22 cellular contexts compared by ENCODE assay signal in genomic region chr20:8671366-8671943, GRCh38.
"Had no signal": no experiment of that assay in that cellular context is flagged by ENCODE, and none has a peak within 500 bp of the region (broad histone marks: within the 10 kb centered on the region; RNA-seq: fewer than 3 reads in every experiment).

No MANE protein-coding gene starts in this region.

- H3K27me3 ChIP-seq: Peyer's patch had no signal

- H3K4me1 ChIP-seq: Peyer's patch had no signal

- H3K27ac ChIP-seq: Peyer's patch, RWPE1 had no signal

- DNase-seq: activated B cell treated with CpG ODN at 0.5 μM for 24 hours; activated CD4-positive, alpha-beta T cell treated with anti-CD3 and anti-CD28 coated beads for 1 hour; activated CD4-positive, alpha-beta T cell treated with anti-CD3 and anti-CD28 coated beads, Interleukin-2, amount 10 ng/mL, durations not matched to agents 24 days and 14 days; activated CD4-positive, alpha-beta T cell treated with anti-CD3 and anti-CD28 coated beads, Interleukin-2, amount 50 U/mL, for 48 hours; activated CD8-positive, alpha-beta memory T cell treated with anti-CD3 and anti-CD28 coated beads, Interleukin-2, amount 10 ng/mL, durations not matched to agents 7 days and 5 days; activated effector memory CD4-positive, alpha-beta T cell treated with Interleukin-2 at 50 U/mL for 16 hours; activated naive CD4-positive, alpha-beta T cell; activated T-cell treated with anti-CD3 and anti-CD28 coated beads, Interleukin-2, amount 50 U/mL, for 24 hours; aorta; Karpas-422; MM.1S; NCI-H1105 treated with DMSO at 0.1 percent for 48 hours; NCI-H1436 treated with DMSO at 0.1 percent for 48 hours; NCI-H187; NCI-H2081; NCI-H526 treated with DMSO at 0.1 percent for 48 hours; Peyer's patch; SHP77 treated with DMSO at 0.1 percent for 48 hours; T-helper 17 cell; T-helper 9 cell had no signal

- ATAC-seq: activated CD8-positive, alpha-beta memory T cell treated with anti-CD3 and anti-CD28 coated beads, Interleukin-2, amount 10 ng/mL, durations not matched to agents 7 days and 5 days; K562; T-helper 17 cell had no signal

- H3K9me3 ChIP-seq: Peyer's patch had no signal

- H3K4me3 ChIP-seq: K562, Peyer's patch had no signal
